ENCODE assay signal across 1 cellular context in the genomic region with DNA sequence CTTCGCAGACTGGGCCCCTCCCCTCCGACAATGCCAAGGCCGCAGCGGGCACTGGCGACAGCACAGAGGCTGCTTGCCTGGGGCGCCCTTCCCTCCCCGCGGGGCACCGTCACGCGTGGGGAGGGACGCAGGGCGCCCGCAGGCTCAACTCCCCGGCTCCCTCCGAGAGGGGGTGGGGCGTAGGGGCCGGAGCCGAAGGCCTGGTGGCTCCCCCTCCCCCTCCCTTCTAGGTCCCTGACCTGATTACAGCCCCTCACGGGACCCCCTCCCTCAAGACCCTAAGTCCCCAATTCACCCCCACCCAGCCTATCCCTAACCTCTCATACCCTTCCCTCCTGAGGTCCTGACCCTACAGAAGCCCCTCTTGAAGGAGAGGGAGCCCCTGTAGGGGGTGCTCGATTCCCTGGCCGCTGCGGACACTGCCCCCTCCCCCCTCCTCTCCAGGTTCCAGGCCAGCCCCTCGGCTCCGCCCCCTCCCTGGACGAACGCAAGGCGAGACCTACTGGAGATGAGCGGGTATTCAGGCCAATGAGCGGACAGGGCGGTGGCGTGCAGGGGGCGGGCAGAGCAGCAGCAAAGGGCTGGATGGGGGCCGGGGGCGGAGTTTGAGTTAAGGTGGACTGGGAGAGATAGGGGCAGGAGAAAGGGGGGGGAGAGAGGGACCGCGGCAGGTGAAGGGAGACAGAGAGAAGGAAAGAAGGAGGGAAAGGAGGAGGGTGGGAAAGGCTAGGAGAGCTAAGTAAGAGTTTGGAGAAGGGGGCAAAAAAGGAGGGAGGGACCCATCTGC.
TF ChIP-seq lines count a peak whose summit lies in the region.

No MANE protein-coding gene starts in this region.

TF ChIP-seq in GM23338, 12 proteins besides CTCF, POLR2A, EP300 and RAD21 (continued from another document):
- TF ChIP-seq, protein P1, sequence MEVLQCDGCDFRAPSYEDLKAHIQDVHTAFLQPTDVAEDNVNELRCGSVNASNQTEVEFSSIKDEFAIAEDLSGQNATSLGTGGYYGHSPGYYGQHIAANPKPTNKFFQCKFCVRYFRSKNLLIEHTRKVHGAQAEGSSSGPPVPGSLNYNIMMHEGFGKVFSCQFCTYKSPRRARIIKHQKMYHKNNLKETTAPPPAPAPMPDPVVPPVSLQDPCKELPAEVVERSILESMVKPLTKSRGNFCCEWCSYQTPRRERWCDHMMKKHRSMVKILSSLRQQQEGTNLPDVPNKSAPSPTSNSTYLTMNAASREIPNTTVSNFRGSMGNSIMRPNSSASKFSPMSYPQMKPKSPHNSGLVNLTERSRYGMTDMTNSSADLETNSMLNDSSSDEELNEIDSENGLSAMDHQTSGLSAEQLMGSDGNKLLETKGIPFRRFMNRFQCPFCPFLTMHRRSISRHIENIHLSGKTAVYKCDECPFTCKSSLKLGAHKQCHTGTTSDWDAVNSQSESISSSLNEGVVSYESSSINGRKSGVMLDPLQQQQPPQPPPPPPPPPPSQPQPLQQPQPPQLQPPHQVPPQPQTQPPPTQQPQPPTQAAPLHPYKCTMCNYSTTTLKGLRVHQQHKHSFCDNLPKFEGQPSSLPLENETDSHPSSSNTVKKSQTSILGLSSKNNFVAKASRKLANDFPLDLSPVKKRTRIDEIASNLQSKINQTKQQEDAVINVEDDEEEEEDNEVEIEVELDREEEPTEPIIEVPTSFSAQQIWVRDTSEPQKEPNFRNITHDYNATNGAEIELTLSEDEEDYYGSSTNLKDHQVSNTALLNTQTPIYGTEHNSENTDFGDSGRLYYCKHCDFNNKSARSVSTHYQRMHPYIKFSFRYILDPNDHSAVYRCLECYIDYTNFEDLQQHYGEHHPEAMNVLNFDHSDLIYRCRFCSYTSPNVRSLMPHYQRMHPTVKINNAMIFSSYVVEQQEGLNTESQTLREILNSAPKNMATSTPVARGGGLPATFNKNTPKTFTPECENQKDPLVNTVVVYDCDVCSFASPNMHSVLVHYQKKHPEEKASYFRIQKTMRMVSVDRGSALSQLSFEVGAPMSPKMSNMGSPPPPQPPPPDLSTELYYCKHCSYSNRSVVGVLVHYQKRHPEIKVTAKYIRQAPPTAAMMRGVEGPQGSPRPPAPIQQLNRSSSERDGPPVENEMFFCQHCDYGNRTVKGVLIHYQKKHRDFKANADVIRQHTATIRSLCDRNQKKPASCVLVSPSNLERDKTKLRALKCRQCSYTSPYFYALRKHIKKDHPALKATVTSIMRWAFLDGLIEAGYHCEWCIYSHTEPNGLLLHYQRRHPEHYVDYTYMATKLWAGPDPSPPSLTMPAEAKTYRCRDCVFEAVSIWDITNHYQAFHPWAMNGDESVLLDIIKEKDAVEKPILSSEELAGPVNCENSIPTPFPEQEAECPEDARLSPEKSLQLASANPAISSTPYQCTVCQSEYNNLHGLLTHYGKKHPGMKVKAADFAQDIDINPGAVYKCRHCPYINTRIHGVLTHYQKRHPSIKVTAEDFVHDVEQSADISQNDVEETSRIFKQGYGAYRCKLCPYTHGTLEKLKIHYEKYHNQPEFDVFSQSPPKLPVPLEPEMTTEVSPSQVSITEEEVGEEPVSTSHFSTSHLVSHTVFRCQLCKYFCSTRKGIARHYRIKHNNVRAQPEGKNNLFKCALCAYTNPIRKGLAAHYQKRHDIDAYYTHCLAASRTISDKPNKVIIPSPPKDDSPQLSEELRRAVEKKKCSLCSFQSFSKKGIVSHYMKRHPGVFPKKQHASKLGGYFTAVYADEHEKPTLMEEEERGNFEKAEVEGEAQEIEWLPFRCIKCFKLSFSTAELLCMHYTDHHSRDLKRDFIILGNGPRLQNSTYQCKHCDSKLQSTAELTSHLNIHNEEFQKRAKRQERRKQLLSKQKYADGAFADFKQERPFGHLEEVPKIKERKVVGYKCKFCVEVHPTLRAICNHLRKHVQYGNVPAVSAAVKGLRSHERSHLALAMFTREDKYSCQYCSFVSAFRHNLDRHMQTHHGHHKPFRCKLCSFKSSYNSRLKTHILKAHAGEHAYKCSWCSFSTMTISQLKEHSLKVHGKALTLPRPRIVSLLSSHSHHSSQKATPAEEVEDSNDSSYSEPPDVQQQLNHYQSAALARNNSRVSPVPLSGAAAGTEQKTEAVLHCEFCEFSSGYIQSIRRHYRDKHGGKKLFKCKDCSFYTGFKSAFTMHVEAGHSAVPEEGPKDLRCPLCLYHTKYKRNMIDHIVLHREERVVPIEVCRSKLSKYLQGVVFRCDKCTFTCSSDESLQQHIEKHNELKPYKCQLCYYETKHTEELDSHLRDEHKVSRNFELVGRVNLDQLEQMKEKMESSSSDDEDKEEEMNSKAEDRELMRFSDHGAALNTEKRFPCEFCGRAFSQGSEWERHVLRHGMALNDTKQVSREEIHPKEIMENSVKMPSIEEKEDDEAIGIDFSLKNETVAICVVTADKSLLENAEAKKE (CRISPR knock-in tag; IDR thresholded peaks at IDR 0.05) = no peak
- TF ChIP-seq ZNF114 (CRISPR knock-in tag; IDR thresholded peaks at IDR 0.05) (no peak), CREB1 (CRISPR knock-in tag; IDR thresholded peaks at IDR 0.05; ENCODE audit: low read depth) (peak; percentile 73), STAT1 (IDR thresholded peaks at IDR 0.05; ENCODE audit: unreplicated experiment) (no peak), POLR2AphosphoS5 (IDR thresholded peaks at IDR 0.05; ENCODE audit: low read depth) (peak; percentile 51), ZNF331 (CRISPR knock-in tag; IDR thresholded peaks at IDR 0.05; ENCODE audit: low read depth) (no peak), EZH2 (IDR thresholded peaks at IDR 0.05; ENCODE audit: low read depth, unreplicated experiment) (no peak), EZH2phosphoT487 (IDR thresholded peaks at IDR 0.05; ENCODE audit: unreplicated experiment) (no peak)
- TF ChIP-seq, protein P2, sequence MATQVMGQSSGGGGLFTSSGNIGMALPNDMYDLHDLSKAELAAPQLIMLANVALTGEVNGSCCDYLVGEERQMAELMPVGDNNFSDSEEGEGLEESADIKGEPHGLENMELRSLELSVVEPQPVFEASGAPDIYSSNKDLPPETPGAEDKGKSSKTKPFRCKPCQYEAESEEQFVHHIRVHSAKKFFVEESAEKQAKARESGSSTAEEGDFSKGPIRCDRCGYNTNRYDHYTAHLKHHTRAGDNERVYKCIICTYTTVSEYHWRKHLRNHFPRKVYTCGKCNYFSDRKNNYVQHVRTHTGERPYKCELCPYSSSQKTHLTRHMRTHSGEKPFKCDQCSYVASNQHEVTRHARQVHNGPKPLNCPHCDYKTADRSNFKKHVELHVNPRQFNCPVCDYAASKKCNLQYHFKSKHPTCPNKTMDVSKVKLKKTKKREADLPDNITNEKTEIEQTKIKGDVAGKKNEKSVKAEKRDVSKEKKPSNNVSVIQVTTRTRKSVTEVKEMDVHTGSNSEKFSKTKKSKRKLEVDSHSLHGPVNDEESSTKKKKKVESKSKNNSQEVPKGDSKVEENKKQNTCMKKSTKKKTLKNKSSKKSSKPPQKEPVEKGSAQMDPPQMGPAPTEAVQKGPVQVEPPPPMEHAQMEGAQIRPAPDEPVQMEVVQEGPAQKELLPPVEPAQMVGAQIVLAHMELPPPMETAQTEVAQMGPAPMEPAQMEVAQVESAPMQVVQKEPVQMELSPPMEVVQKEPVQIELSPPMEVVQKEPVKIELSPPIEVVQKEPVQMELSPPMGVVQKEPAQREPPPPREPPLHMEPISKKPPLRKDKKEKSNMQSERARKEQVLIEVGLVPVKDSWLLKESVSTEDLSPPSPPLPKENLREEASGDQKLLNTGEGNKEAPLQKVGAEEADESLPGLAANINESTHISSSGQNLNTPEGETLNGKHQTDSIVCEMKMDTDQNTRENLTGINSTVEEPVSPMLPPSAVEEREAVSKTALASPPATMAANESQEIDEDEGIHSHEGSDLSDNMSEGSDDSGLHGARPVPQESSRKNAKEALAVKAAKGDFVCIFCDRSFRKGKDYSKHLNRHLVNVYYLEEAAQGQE (IDR thresholded peaks at IDR 0.05; ENCODE audit: unreplicated experiment) = no peak
- TF ChIP-seq, protein P3, sequence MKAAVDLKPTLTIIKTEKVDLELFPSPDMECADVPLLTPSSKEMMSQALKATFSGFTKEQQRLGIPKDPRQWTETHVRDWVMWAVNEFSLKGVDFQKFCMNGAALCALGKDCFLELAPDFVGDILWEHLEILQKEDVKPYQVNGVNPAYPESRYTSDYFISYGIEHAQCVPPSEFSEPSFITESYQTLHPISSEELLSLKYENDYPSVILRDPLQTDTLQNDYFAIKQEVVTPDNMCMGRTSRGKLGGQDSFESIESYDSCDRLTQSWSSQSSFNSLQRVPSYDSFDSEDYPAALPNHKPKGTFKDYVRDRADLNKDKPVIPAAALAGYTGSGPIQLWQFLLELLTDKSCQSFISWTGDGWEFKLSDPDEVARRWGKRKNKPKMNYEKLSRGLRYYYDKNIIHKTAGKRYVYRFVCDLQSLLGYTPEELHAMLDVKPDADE (IDR thresholded peaks at IDR 0.05) = 0 out of 2 replicates have a peak, but pooled peaks have one; percentile 3
